Comparison of ENCODE assay signal across 1 cellular context in the genomic region with DNA sequence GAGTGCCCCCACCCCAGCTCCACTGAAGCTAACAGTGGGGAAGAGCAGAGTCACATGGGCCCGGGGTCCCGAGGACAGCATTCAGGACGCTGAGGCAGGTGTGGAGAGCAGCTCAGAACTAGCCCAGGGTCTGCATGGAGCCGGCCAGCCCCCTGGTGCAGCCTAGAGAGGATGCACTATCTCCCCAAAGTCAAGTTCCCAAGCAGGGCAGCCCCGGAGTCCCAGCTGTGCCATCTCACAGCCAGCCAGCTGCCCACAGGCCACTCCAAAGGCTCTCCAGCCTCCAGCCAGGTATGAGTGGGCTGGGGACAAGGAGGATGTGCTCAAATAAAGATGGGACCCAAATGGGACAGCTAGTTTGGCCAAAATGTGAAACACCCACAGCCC.
TF ChIP-seq lines count a peak whose summit lies in the region.

No MANE protein-coding gene starts in this region.

TF ChIP-seq in H1, 55 proteins besides CTCF, POLR2A, EP300 and RAD21:
- no peak for TF ChIP-seq NRF1 (IDR thresholded peaks at IDR 0.05; ENCODE audit: low read depth, low read length)
- TF ChIP-seq HDAC6 (IDR thresholded peaks at IDR 0.05; ENCODE audit: low read depth, low read length): no peak
- no peak for TF ChIP-seq HDAC2 (IDR thresholded peaks at IDR 0.05; ENCODE audit: borderline replicate concordance in 1 of 2, low read depth in 2 of 2, low read length in 2 of 2)
- TF ChIP-seq POU5F1 (IDR thresholded peaks at IDR 0.05; ENCODE audit: low read depth, low read length): no peak
- TF ChIP-seq CBX5 (IDR thresholded peaks at IDR 0.05; ENCODE audit: low read depth, low read length): no peak
- no peak for TF ChIP-seq MAFK (IDR thresholded peaks at IDR 0.05; ENCODE audit: low read depth, low read length)
- TF ChIP-seq TAF1 (IDR thresholded peaks at IDR 0.05; ENCODE audit: low read depth, low read length): no peak
- no peak for TF ChIP-seq CEBPB (IDR thresholded peaks at IDR 0.05; ENCODE audit: low read depth, low read length)
- no peak for TF ChIP-seq CHD7 (IDR thresholded peaks at IDR 0.05; ENCODE audit: insufficient replicate concordance, low read length)
- no peak for TF ChIP-seq EGR1 (IDR thresholded peaks at IDR 0.05; ENCODE audit: borderline replicate concordance, low read depth, low read length)
- TF ChIP-seq RFX5 (IDR thresholded peaks at IDR 0.05; ENCODE audit: borderline replicate concordance, low read depth, low read length): no peak
- TF ChIP-seq EZH2 (IDR thresholded peaks at IDR 0.05; ENCODE audit: low read depth, low read length, severe bottlenecking): no peak
- no peak for TF ChIP-seq BRCA1 (IDR thresholded peaks at IDR 0.05; ENCODE audit: low read depth, low read length)
- no peak for TF ChIP-seq TAF7 (optimal IDR thresholded peaks at IDR 0.05; ENCODE audit: borderline replicate concordance, low read depth, low read length)
- TF ChIP-seq CBX8 (IDR thresholded peaks at IDR 0.05; ENCODE audit: borderline replicate concordance, low read depth, low read length): no peak
- no peak for TF ChIP-seq ATF3 (IDR thresholded peaks at IDR 0.05; ENCODE audit: insufficient read depth, low read depth, low read length)
- TF ChIP-seq KDM4A (IDR thresholded peaks at IDR 0.05; ENCODE audit: low read depth, low read length, severe bottlenecking): no peak
- TF ChIP-seq, protein P1, sequence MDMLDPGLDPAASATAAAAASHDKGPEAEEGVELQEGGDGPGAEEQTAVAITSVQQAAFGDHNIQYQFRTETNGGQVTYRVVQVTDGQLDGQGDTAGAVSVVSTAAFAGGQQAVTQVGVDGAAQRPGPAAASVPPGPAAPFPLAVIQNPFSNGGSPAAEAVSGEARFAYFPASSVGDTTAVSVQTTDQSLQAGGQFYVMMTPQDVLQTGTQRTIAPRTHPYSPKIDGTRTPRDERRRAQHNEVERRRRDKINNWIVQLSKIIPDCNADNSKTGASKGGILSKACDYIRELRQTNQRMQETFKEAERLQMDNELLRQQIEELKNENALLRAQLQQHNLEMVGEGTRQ (IDR thresholded peaks at IDR 0.05; ENCODE audit: low read length): no peak
- TF ChIP-seq TEAD4 (IDR thresholded peaks at IDR 0.05; ENCODE audit: low read depth, low read length): no peak
